In genomic region chr5:10949856-10950630, GRCh38 we compare ENCODE assay signal across 1 cellular context.
TF ChIP-seq lines count a peak whose summit lies in the region.

No MANE protein-coding gene starts in this region.

TF ChIP-seq in HepG2, 621 proteins besides CTCF, POLR2A, EP300 and RAD21 (continued from another document):
- no peak for TF ChIP-seq ZBTB10 (CRISPR knock-in tag; IDR thresholded peaks at IDR 0.05; ENCODE audit: borderline replicate concordance)
- peak; percentile 81 for TF ChIP-seq MNT (IDR thresholded peaks at IDR 0.05)
- no peak for TF ChIP-seq ZBTB34 (CRISPR knock-in tag; IDR thresholded peaks at IDR 0.05)
- TF ChIP-seq RXRA (CRISPR knock-in tag; IDR thresholded peaks at IDR 0.05), result no peak
- TF ChIP-seq HMG20B (CRISPR knock-in tag; conservative IDR thresholded peaks at IDR 0.05), result no peak
- no peak for TF ChIP-seq TFE3 (CRISPR knock-in tag; IDR thresholded peaks at IDR 0.05)
- TF ChIP-seq HNF4A (CRISPR knock-in tag; IDR thresholded peaks at IDR 0.05), result 0 out of 2 replicates have a peak, but pooled peaks have one; percentile 5
- TF ChIP-seq NFE2 (CRISPR knock-in tag; IDR thresholded peaks at IDR 0.05), result no peak
- no peak for TF ChIP-seq AHDC1 (CRISPR knock-in tag; IDR thresholded peaks at IDR 0.05; ENCODE audit: borderline replicate concordance)
- TF ChIP-seq ZNF720 (CRISPR knock-in tag; IDR thresholded peaks at IDR 0.05), result no peak
- no peak for TF ChIP-seq ZNF558 (CRISPR knock-in tag; IDR thresholded peaks at IDR 0.05; ENCODE audit: borderline replicate concordance)
- TF ChIP-seq USF2 (IDR thresholded peaks at IDR 0.05; ENCODE audit: low read depth, low read length), result no peak
- TF ChIP-seq USF2 (CRISPR knock-in tag; IDR thresholded peaks at IDR 0.05; ENCODE audit: borderline replicate concordance), result no peak
- no peak for TF ChIP-seq HMGXB3 (CRISPR knock-in tag; IDR thresholded peaks at IDR 0.05; ENCODE audit: borderline replicate concordance)
- TF ChIP-seq ZNF670 (CRISPR knock-in tag; IDR thresholded peaks at IDR 0.05; ENCODE audit: borderline replicate concordance), result no peak
TF ChIP-seq in HepG2: peak in this region for 2.
